Comparison of ENCODE assay signal across 10 cellular contexts in genomic region chr1:61084560-61084991, GRCh38. TPM values are rescaled to one million over a fixed set of nuclear protein-coding genes. Genes with fewer than 3 reads are reported as not detected.
DNase-seq lines count a peak whose midpoint lies in the region; ATAC-seq, FAIRE-seq and TF ChIP-seq lines count a peak whose summit lies in the region.
"Had no signal": no experiment of that assay in that cellular context is flagged by ENCODE, and none has a peak within 500 bp of the region (broad histone marks: within the 10 kb centered on the region; RNA-seq: fewer than 3 reads in every experiment).

No MANE protein-coding gene starts in this region.

- H3K27me3 ChIP-seq in astrocyte (ENCODE audit: insufficient read depth, low read length) (no peaks in the 10 kb centered on the region), layer of hippocampus (ENCODE audit: control insufficient read depth, insufficient read depth, low read length) (no peaks in the 10 kb centered on the region), neuronal stem cell (ENCODE audit: control insufficient read depth in 3 of 3, insufficient read depth in 3 of 3, low read depth in 1 of 3, low read length in 3 of 3) (peaks cover 16 to 94% (median 49%) of the 10 kb centered on the region in 3 experiments)

- no peak overlapping the region for H3K27ac Mint-ChIP-seq in activated CD4-positive, alpha-beta T cell treated with anti-CD3 and anti-CD28 coated beads for 36 hours
- H3K27ac Mint-ChIP-seq in astrocyte (ENCODE audit: unreplicated experiment) = no peak overlapping the region

- H2AFZ ChIP-seq in astrocyte (ENCODE audit: low read depth, low read length) = no peak overlapping the region
- no peak overlapping the region for H2AFZ ChIP-seq in neuronal stem cell (ENCODE audit: low read length)

- no peak overlapping the region for H3K18ac ChIP-seq in neuronal stem cell (ENCODE audit: low read length)

- peak overlapping the region; percentile 82 for H3K4me3 Mint-ChIP-seq in activated CD4-positive, alpha-beta T cell treated with anti-CD3 and anti-CD28 coated beads for 36 hours
- no peak overlapping the region for H3K4me3 Mint-ChIP-seq in astrocyte (ENCODE audit: unreplicated experiment)

- no peak overlapping the region for H4K8ac ChIP-seq in neuronal stem cell (ENCODE audit: low read depth, low read length)

- H3K4ac ChIP-seq in neuronal stem cell (ENCODE audit: low read length) = no peak overlapping the region

- POLR2A ChIA-PET in activated CD4-positive, alpha-beta T cell treated with anti-CD3 and anti-CD28 coated beads for 36 hours (lab: Charles Lee) = no interaction called here

- H2AK5ac ChIP-seq in neuronal stem cell (ENCODE audit: low read depth, low read length) = no peak overlapping the region

- H3K27me3 Mint-ChIP-seq in activated CD4-positive, alpha-beta T cell treated with anti-CD3 and anti-CD28 coated beads for 36 hours = peaks cover 14% of the 10 kb centered on the region
- peaks cover 12% of the 10 kb centered on the region for H3K27me3 Mint-ChIP-seq in astrocyte (ENCODE audit: low read depth, unreplicated experiment)

- no peak overlapping the region for H3K27ac ChIP-seq in astrocyte (ENCODE audit: low read depth, low read length)
- H3K27ac ChIP-seq in layer of hippocampus (ENCODE audit: low read depth, low read length) = peak overlapping the region; percentile 92
- peak overlapping the region; percentile 61 for H3K27ac ChIP-seq in temporal lobe (ENCODE audit: low read depth, low read length)
- no peak overlapping the region for H3K27ac ChIP-seq in neuronal stem cell (replicated peaks; ENCODE audit: low read length)
- H3K27ac ChIP-seq: SJSA1 had no signal

- H2BK12ac ChIP-seq in neuronal stem cell (ENCODE audit: low read length) = no peak overlapping the region

- H4K91ac ChIP-seq in neuronal stem cell (ENCODE audit: low read depth, low read length, poor library complexity) = no peak overlapping the region

- intact Hi-C loops in activated CD4-positive, alpha-beta T cell treated with anti-CD3 and anti-CD28 coated beads for 36 hours (cut with DNase I, micrococcal nuclease) = loop anchor here in 1 of 2 experiments (5.0 to 10.0 kb wide), 4 partner anchors 233 to 1700 kb away; partner anchors contain the start of genes ATG4C and USP1

- no peaks in the 10 kb centered on the region for H3K9me3 Mint-ChIP-seq in activated CD4-positive, alpha-beta T cell treated with anti-CD3 and anti-CD28 coated beads for 36 hours (ENCODE audit: low read depth)
- no peaks in the 10 kb centered on the region for H3K9me3 Mint-ChIP-seq in astrocyte (ENCODE audit: unreplicated experiment)

- H3K36me3 Mint-ChIP-seq in activated CD4-positive, alpha-beta T cell treated with anti-CD3 and anti-CD28 coated beads for 36 hours (ENCODE audit: low read depth) = peaks cover 2% of the 10 kb centered on the region
- H3K36me3 Mint-ChIP-seq in astrocyte (ENCODE audit: low read depth, unreplicated experiment) = peaks cover 1% of the 10 kb centered on the region

- H2BK120ac ChIP-seq in neuronal stem cell (ENCODE audit: low read depth, low read length) = no peak overlapping the region

- H3K14ac ChIP-seq in neuronal stem cell (ENCODE audit: low read length) = no peak overlapping the region

- H3K4me1 Mint-ChIP-seq in activated CD4-positive, alpha-beta T cell treated with anti-CD3 and anti-CD28 coated beads for 36 hours = peaks cover 30% of the 10 kb centered on the region
- H3K4me1 Mint-ChIP-seq in astrocyte (ENCODE audit: low read depth, unreplicated experiment) = peaks cover 18% of the 10 kb centered on the region

- WGBS in neuronal stem cell (ENCODE audit: extremely low coverage in 2 of 2, insufficient read length in 2 of 2, insufficient replicate concordance in 1 of 2), 2 donors = no CpG with 5 or more reads among the region's 5 CpGs

- no peak for ATAC-seq in activated CD4-positive, alpha-beta T cell treated with anti-CD3 and anti-CD28 coated beads for 36 hours

- CTCF ChIA-PET in activated CD4-positive, alpha-beta T cell treated with anti-CD3 and anti-CD28 coated beads for 36 hours (lab: Charles Lee) = no interaction called here

- H3K9me3 ChIP-seq in astrocyte (ENCODE audit: insufficient read depth, low read depth, low read length) (no peaks in the 10 kb centered on the region), neuronal stem cell (replicated peaks in 1 of 2; ENCODE audit: control insufficient read depth in 2 of 2, insufficient read depth in 1 of 2, low read depth in 1 of 2, low read length in 2 of 2) (peaks cover 0 to 1% of the 10 kb centered on the region in 2 donors)
- H3K9me3 ChIP-seq: SJSA1 had no signal

- no peak overlapping the region for H3K23ac ChIP-seq in neuronal stem cell (ENCODE audit: low read depth, low read length, poor library complexity)

- H4K20me1 ChIP-seq in astrocyte (ENCODE audit: insufficient read depth, low read length) = no peaks in the 10 kb centered on the region

- H3K79me2 ChIP-seq in astrocyte (ENCODE audit: insufficient read depth, low read length) = peaks cover 14% of the 10 kb centered on the region

- no peak for DNase-seq in activated CD4-positive, alpha-beta T cell treated with anti-CD3 and anti-CD28 coated beads for 36 hours
- DNase-seq in activated CD4-positive, alpha-beta T cell treated with anti-CD3 and anti-CD28 coated beads for 4 hours = no peak
- no peak for DNase-seq in astrocyte (ENCODE audit: low read depth)
- DNase-seq in HuH-7 (ENCODE audit: low spot score) = no peak
- no peak for DNase-seq in RKO (ENCODE audit: low spot score)
- no peak for DNase-seq in neuronal stem cell (ENCODE audit: low spot score)
- DNase-seq: stimulated activated CD4-positive, alpha-beta T cell treated with anti-CD3 and anti-CD28 coated beads, Interleukin-12 subunit alpha, Interleukin-12 subunit beta, amount 100 ng/mL, for 4 hours had no signal

- H3K79me1 ChIP-seq in neuronal stem cell (ENCODE audit: low read depth, low read length) = no peaks in the 10 kb centered on the region

- H3K36me3 ChIP-seq in astrocyte (ENCODE audit: insufficient read depth, low read length) = no peaks in the 10 kb centered on the region
- H3K36me3 ChIP-seq in neuronal stem cell (replicated peaks in 1 of 2; ENCODE audit: control insufficient read depth in 2 of 2, insufficient read depth in 2 of 2, low read length in 2 of 2) = no peaks in the 10 kb centered on the region
- H3K36me3 ChIP-seq: SJSA1 had no signal

- H3K4me3 ChIP-seq in astrocyte (ENCODE audit: insufficient read depth, low read depth, low read length) = peak overlapping the region; percentile 66
- no peak overlapping the region for H3K4me3 ChIP-seq in neuronal stem cell (ENCODE audit: low read length in 2 of 2)
- H3K4me3 ChIP-seq: SJSA1 had no signal

- H3K4me1 ChIP-seq in astrocyte (ENCODE audit: insufficient read depth, low read length) (peaks cover 20% of the 10 kb centered on the region), neuronal stem cell (ENCODE audit: control insufficient read depth in 2 of 2, insufficient read depth in 1 of 2, low read depth in 1 of 2, low read length in 2 of 2) (peaks cover 0 to 2% of the 10 kb centered on the region in 2 donors)

- no peak overlapping the region for H2BK5ac ChIP-seq in neuronal stem cell (ENCODE audit: low read length)

- no peak overlapping the region for H2BK15ac ChIP-seq in neuronal stem cell (ENCODE audit: low read length)

- no peak for FAIRE-seq in astrocyte (lab: Jason Lieb, UNC)

- H3K4me2 ChIP-seq in astrocyte (ENCODE audit: low read length) = peak overlapping the region; percentile 94
- no peak overlapping the region for H3K4me2 ChIP-seq in neuronal stem cell (ENCODE audit: insufficient read depth, low read length, poor library complexity, severe bottlenecking)

- H3K9ac ChIP-seq in astrocyte (ENCODE audit: low read length) = no peak overlapping the region
- H3K9ac ChIP-seq in neuronal stem cell (ENCODE audit: low read depth, low read length, poor library complexity) = no peak overlapping the region

- no peak for TF ChIP-seq CTCF in astrocyte (IDR thresholded peaks at IDR 0.05; ENCODE audit: insufficient read depth, low read depth, low read length)

RNA-seq across cellular contexts. Expression of gene NFIA, which starts 2.2 kb away (rescaled TPM):
- 1 to 10 TPM; 3.0 to 3.2 TPM for total RNA-seq in activated CD4-positive, alpha-beta T cell treated with anti-CD3 and anti-CD28 coated beads for 36 hours
- total RNA-seq in astrocyte (4.6 and 7.2 TPM in 2 replicates), temporal lobe (85.8 TPM)
- polyA plus RNA-seq in neuronal stem cell (2013, experiment 1 of 2) = 0.24 TPM
- 0.30 TPM for polyA plus RNA-seq in neuronal stem cell (2013, experiment 2 of 2)

Comparison
In these comparisons a context has a peak if more than half of its experiments do, and no peak if none do; other contexts are left out.
1. H3K27ac ChIP-seq: peak in layer of hippocampus (single experiment) and temporal lobe (single experiment); none in astrocyte (single experiment) and neuronal stem cell (single experiment).
2. RNA of gene NFIA, which starts 2.2 kb away (total RNA-seq): 85.8 TPM in temporal lobe (single experiment); 4.6 to 7.2 TPM in astrocyte and 3.0 to 3.2 TPM in activated CD4-positive, alpha-beta T cell treated with anti-CD3 and anti-CD28 coated beads for 36 hours; every median in the first group is over 10 times any median in the second.